In the genomic region with DNA sequence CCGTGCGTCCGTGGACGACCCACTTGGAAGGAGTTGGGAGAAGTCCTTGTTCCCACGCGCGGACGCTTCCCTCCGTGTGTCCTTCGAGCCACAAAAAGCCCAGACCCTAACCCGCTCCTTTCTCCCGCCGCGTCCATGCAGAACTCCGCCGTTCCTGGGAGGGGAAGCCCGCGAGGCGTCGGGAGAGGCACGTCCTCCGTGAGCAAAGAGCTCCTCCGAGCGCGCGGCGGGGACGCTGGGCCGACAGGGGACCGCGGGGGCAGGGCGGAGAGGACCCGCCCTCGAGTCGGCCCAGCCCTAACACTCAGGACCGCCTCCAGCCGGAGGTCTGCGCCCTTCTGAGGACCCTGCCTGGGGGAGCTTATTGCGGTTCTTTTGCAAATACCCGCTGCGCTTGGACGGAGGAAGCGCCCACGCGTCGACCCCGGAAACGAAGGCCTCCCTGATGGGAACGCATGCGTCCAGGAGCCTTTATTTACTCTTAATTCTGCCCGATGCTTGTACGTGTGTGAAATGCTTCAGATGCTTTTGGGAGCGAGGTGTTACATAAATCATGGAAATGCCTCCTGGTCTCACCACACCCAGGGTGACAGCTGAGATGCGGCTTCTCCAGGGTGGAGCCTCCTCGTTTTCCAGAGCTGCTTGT, we compare ENCODE assay signal across 1 cellular context.
TF ChIP-seq lines count a peak whose summit lies in the region.

No MANE protein-coding gene starts in this region.

TF ChIP-seq in H1, 55 proteins besides CTCF, POLR2A, EP300 and RAD21 (continued from another document):
- peak; percentile 65 for TF ChIP-seq SUZ12 (IDR thresholded peaks at IDR 0.05; ENCODE audit: low read length)
- no peak for TF ChIP-seq KDM1A (IDR thresholded peaks at IDR 0.05; ENCODE audit: borderline replicate concordance, low read length)
- TF ChIP-seq TCF12 (IDR thresholded peaks at IDR 0.05; ENCODE audit: low read depth, low read length): no peak
- TF ChIP-seq RFX5 (IDR thresholded peaks at IDR 0.05; ENCODE audit: borderline replicate concordance, low read depth, low read length): no peak
- TF ChIP-seq RXRA (IDR thresholded peaks at IDR 0.05; ENCODE audit: insufficient read depth, low read depth, low read length): no peak
- TF ChIP-seq EGR1 (IDR thresholded peaks at IDR 0.05; ENCODE audit: borderline replicate concordance, low read depth, low read length): no peak
- TF ChIP-seq, protein P1, sequence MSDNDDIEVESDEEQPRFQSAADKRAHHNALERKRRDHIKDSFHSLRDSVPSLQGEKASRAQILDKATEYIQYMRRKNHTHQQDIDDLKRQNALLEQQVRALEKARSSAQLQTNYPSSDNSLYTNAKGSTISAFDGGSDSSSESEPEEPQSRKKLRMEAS (IDR thresholded peaks at IDR 0.05): peak; percentile 47; the same call in 1 of the 2 replicates
- TF ChIP-seq JUND (IDR thresholded peaks at IDR 0.05; ENCODE audit: low read length): no peak
- TF ChIP-seq EZH2 (IDR thresholded peaks at IDR 0.05; ENCODE audit: low read depth, low read length, severe bottlenecking): peak; percentile 71
- peak; percentile 63 for TF ChIP-seq ASH2L (IDR thresholded peaks at IDR 0.05; ENCODE audit: low read length)
- TF ChIP-seq RBBP5 (IDR thresholded peaks at IDR 0.05; ENCODE audit: borderline replicate concordance, low read depth, low read length): 0 out of 2 replicates have a peak, but pooled peaks have one; percentile 18
- no peak for TF ChIP-seq POLR2AphosphoS5 (IDR thresholded peaks at IDR 0.05; ENCODE audit: low read depth, low read length)
- TF ChIP-seq BCL11A (IDR thresholded peaks at IDR 0.05; ENCODE audit: low read depth in 2 of 2, low read length in 2 of 2): no peak
- TF ChIP-seq MAFK (IDR thresholded peaks at IDR 0.05; ENCODE audit: low read depth, low read length): no peak
